ENCODE assay signal across 9 cellular contexts in genomic region chr9:127967151-127967809, GRCh38. TPM values are rescaled to one million over a fixed set of nuclear protein-coding genes. Genes with fewer than 3 reads are reported as not detected.
DNase-seq lines count a peak whose midpoint lies in the region; ATAC-seq and TF ChIP-seq lines count a peak whose summit lies in the region.
"Had no signal": no experiment of that assay in that cellular context is flagged by ENCODE, and none has a peak within 500 bp of the region (broad histone marks: within the 10 kb centered on the region; RNA-seq: fewer than 3 reads in every experiment).

No MANE protein-coding gene starts in this region.

- H3K4me3 Mint-ChIP-seq in CD8-positive, alpha-beta T cell: peak overlapping the region; percentile 88
- no peak overlapping the region for H3K4me3 Mint-ChIP-seq in endodermal cell

- no TSS peak for BruUV-seq in OCI-LY7 (replicated peaks; lab: Mats Ljungman, UMichigan)

- TF ChIP-seq CTCF in CD8-positive, alpha-beta T cell (IDR thresholded peaks at IDR 0.05): no peak
- TF ChIP-seq CTCF in OCI-LY7 (conservative IDR thresholded peaks at IDR 0.05; ENCODE audit: low read length): no peak
- TF ChIP-seq CTCF in endodermal cell (conservative IDR thresholded peaks at IDR 0.05): no peak

- no peaks in the 10 kb centered on the region for H3K9me3 Mint-ChIP-seq in CD8-positive, alpha-beta T cell
- H3K9me3 Mint-ChIP-seq in endodermal cell: no peaks in the 10 kb centered on the region

- no peak for ATAC-seq in CD8-positive, alpha-beta T cell
- ATAC-seq in HG03095 (IDR thresholded peaks at IDR 0.05; ENCODE audit: unreplicated experiment) (no peak), GM18498 (IDR thresholded peaks at IDR 0.05; ENCODE audit: unreplicated experiment) (no peak)

- no peaks in the 10 kb centered on the region for H3K9me2 ChIP-seq in OCI-LY7 (ENCODE audit: insufficient read depth, low read length)

- CTCF ChIA-PET in CD8-positive, alpha-beta T cell (lab: Charles Lee): interaction anchor here (2.2 to 34.6 kb wide), 2 partner anchors 19 to 67 kb away, joined by 13 to 573 read pairs; partner anchors contain the start of gene DPM2
- CTCF ChIA-PET in OCI-LY7 (lab: Charles Lee; ENCODE audit: unreplicated experiment): no interaction called here

- peaks cover 61% of the 10 kb centered on the region for H3K36me3 Mint-ChIP-seq in CD8-positive, alpha-beta T cell
- H3K36me3 Mint-ChIP-seq in endodermal cell (ENCODE audit: low read depth): peaks cover 5% of the 10 kb centered on the region

- intact Hi-C loops in CD8-positive, alpha-beta T cell (cut with DNase I, micrococcal nuclease): no loop called here
- intact Hi-C loops in OCI-LY7 (cut with micrococcal nuclease; ENCODE audit: unreplicated experiment): no loop called here

- H3K27me3 Mint-ChIP-seq in CD8-positive, alpha-beta T cell (ENCODE audit: low read depth): no peaks in the 10 kb centered on the region
- no peaks in the 10 kb centered on the region for H3K27me3 Mint-ChIP-seq in endodermal cell (ENCODE audit: insufficient read depth)

- peaks cover 86% of the 10 kb centered on the region for H3K79me2 ChIP-seq in OCI-LY7 (ENCODE audit: insufficient read depth, low read depth, low read length)

- H3K27me3 ChIP-seq in CD8-positive, alpha-beta T cell (ENCODE audit: insufficient read depth, low read length): no peaks in the 10 kb centered on the region
- no peaks in the 10 kb centered on the region for H3K27me3 ChIP-seq in endodermal cell (ENCODE audit: control insufficient read depth, insufficient read depth, low read length, poor library complexity, severe bottlenecking)

- H3K36me3 ChIP-seq in CD8-positive, alpha-beta T cell (ENCODE audit: insufficient read depth, low read length): peaks cover 4% of the 10 kb centered on the region
- H3K36me3 ChIP-seq in OCI-LY7 (ENCODE audit: insufficient read depth, low read length) (peaks cover 36% of the 10 kb centered on the region), endodermal cell (ENCODE audit: control insufficient read depth, insufficient read depth, low read length) (peaks cover 3% of the 10 kb centered on the region)

- peak overlapping the region; percentile 29 for H3K4me3 ChIP-seq in CD8-positive, alpha-beta T cell (ENCODE audit: low read depth, low read length)
- H3K4me3 ChIP-seq in OCI-LY7 (ENCODE audit: low read depth, low read length, poor library complexity, severe bottlenecking) (peak overlapping the region; percentile 17), endodermal cell (ENCODE audit: low read length) (no peak overlapping the region), skin epidermis (no peak overlapping the region)

- H3K4me1 Mint-ChIP-seq in CD8-positive, alpha-beta T cell (ENCODE audit: low read depth): peaks cover 96% of the 10 kb centered on the region
- peaks cover 42% of the 10 kb centered on the region for H3K4me1 Mint-ChIP-seq in endodermal cell

- H3K4me2 ChIP-seq in OCI-LY7 (ENCODE audit: low read length): peak overlapping the region; percentile 84

- 0 out of 2 replicates have a peak, but pooled peaks cover 6% of the 10 kb centered on the region for H4K20me1 ChIP-seq in OCI-LY7 (ENCODE audit: insufficient read depth, low read length)

- no peak overlapping the region for H3K9ac ChIP-seq in endodermal cell (ENCODE audit: extremely low read depth, low read length, poor library complexity, severe bottlenecking)

- no peak overlapping the region for H3K27ac ChIP-seq in CD8-positive, alpha-beta T cell (ENCODE audit: low read depth, low read length)
- H3K27ac ChIP-seq in OCI-LY7 (ENCODE audit: low read depth, low read length, poor library complexity, severe bottlenecking) (peak overlapping the region; percentile 77), endodermal cell (ENCODE audit: low read depth, low read length) (no peak overlapping the region), skin epidermis (peak overlapping the region in 20 of 21 experiments; percentile 79 to 95 (median 91))

- H2AFZ ChIP-seq in OCI-LY7 (ENCODE audit: low read length): no peak overlapping the region

- 79 to 96% methylated on average over 7 to 9 of the region's 9 CpGs for WGBS in endodermal cell (ENCODE audit: insufficient coverage in 1 of 2, insufficient read length in 1 of 2), 2 experiments

- no peaks in the 10 kb centered on the region for H3K9me3 ChIP-seq in CD8-positive, alpha-beta T cell (ENCODE audit: low read length)
- H3K9me3 ChIP-seq in OCI-LY7 (ENCODE audit: low read length): no peaks in the 10 kb centered on the region
- H3K9me3 ChIP-seq in endodermal cell (ENCODE audit: control insufficient read depth, low read length): no peaks in the 10 kb centered on the region

- no peak for DNase-seq in CD8-positive, alpha-beta T cell
- DNase-seq in OCI-LY7 (ENCODE audit: low spot score): no peak
- no peak for DNase-seq in endodermal cell
- DNase-seq in GM19238 (ENCODE audit: insufficient read length, low spot score): no peak
- no peak for DNase-seq in dedifferentiated amniotic fluid mesenchymal stem cell (ENCODE audit: extremely low spot score)
- DNase-seq: GF-D8 had no signal

- H3K27ac Mint-ChIP-seq in CD8-positive, alpha-beta T cell: peak overlapping the region; percentile 99
- H3K27ac Mint-ChIP-seq in endodermal cell: peak overlapping the region; percentile 17

- POLR2A ChIA-PET in CD8-positive, alpha-beta T cell (lab: Charles Lee): interaction anchor here (0.6 to 21.4 kb wide), 5 partner anchors 9 to 146 kb away, joined by 3 to 467 read pairs (median 5); no protein-coding TSS in a partner anchor
- POLR2A ChIA-PET in OCI-LY7 (lab: Charles Lee): no interaction called here

- H3K4me1 ChIP-seq in CD8-positive, alpha-beta T cell (ENCODE audit: insufficient read depth, low read length): peaks cover 98% of the 10 kb centered on the region
- H3K4me1 ChIP-seq in OCI-LY7 (ENCODE audit: insufficient read depth, low read length, poor library complexity, severe bottlenecking): peaks cover 96% of the 10 kb centered on the region
- H3K4me1 ChIP-seq in endodermal cell (ENCODE audit: control insufficient read depth, insufficient read depth, low read length): peaks cover 8% of the 10 kb centered on the region

RNA-seq across cellular contexts. Expression of gene EEIG1, which starts 13.5 kb away (rescaled TPM):
- 100 to 1,000 TPM; 359 to 378 TPM for total RNA-seq in CD8-positive, alpha-beta T cell
- 25.8 and 34.7 TPM in 2 replicates for total RNA-seq in OCI-LY7 (2014; rRNA removed; shearing (Covaris generic))
- total RNA-seq in OCI-LY7 (2022) (60.1 and 69.1 TPM in 2 replicates), endodermal cell (10 to 100 TPM; 56.7 to 60.8 TPM)
- polyA plus RNA-seq in endodermal cell (2013, experiment 1 of 2): 21.5 TPM
- polyA plus RNA-seq in endodermal cell (2013, experiment 2 of 2): 20.4 TPM

RNA-seq across cellular contexts. Expression of gene DPM2, which starts 29.6 kb away (rescaled TPM):
- total RNA-seq in CD8-positive, alpha-beta T cell: 10 to 100 TPM; 40.2 to 42.7 TPM
- 31.6 and 49.7 TPM in 2 replicates for total RNA-seq in OCI-LY7 (2014; rRNA removed; shearing (Covaris generic))
- total RNA-seq in OCI-LY7 (2022) (47.7 and 50.7 TPM in 2 replicates), endodermal cell (10 to 100 TPM; 45.7 TPM)
- 39.5 TPM for polyA plus RNA-seq in endodermal cell (2013, experiment 1 of 2)
- polyA plus RNA-seq in endodermal cell (2013, experiment 2 of 2): 35.1 TPM

RNA-seq across cellular contexts. Expression of gene PIP5KL1, which starts 36.7 kb away (rescaled TPM):
- total RNA-seq in CD8-positive, alpha-beta T cell: 1 to 10 TPM; 5.1 to 7.4 TPM
- total RNA-seq in OCI-LY7 (2014; rRNA removed; shearing (Covaris generic)): 0.59 and 0.95 TPM in 2 replicates
- total RNA-seq in OCI-LY7 (2022): 4.4 and 4.6 TPM in 2 replicates
- 1 to 10 TPM; 6.6 to 9.3 TPM for total RNA-seq in endodermal cell
- 3.7 TPM for polyA plus RNA-seq in endodermal cell (2013, experiment 1 of 2)
- polyA plus RNA-seq in endodermal cell (2013, experiment 2 of 2): 3.3 TPM

RNA-seq across cellular contexts. Expression of gene ST6GALNAC4, which starts 50.4 kb away (rescaled TPM):
- 10 to 100 TPM; 40.0 to 47.6 TPM for total RNA-seq in CD8-positive, alpha-beta T cell
- total RNA-seq in OCI-LY7 (2014; rRNA removed; shearing (Covaris generic)): 112 and 180 TPM in 2 replicates
- total RNA-seq in OCI-LY7 (2022) (118 and 125 TPM in 2 replicates), endodermal cell (10 to 100 TPM in 1 of 2 donors, 1 to 10 TPM in 1; 8.3 to 12.7 TPM)
- polyA plus RNA-seq in endodermal cell (2013, experiment 1 of 2): 14.6 TPM
- polyA plus RNA-seq in endodermal cell (2013, experiment 2 of 2): 15.4 TPM

Comparison
In these comparisons a context has a peak if more than half of its experiments do, and no peak if none do; other contexts are left out.
1. H3K27ac ChIP-seq: peak in OCI-LY7 (single experiment) and skin epidermis (20 of 21); none in CD8-positive, alpha-beta T cell (single experiment) and endodermal cell (single experiment).
2. H3K4me3 ChIP-seq: peak in CD8-positive, alpha-beta T cell (single experiment) and OCI-LY7 (single experiment); none in endodermal cell (single experiment) and skin epidermis (0 of 7).
3. RNA of gene EEIG1, which starts 13.5 kb away (total RNA-seq): 359 to 378 TPM in CD8-positive, alpha-beta T cell; 56.7 to 60.8 TPM in endodermal cell and 25.8 to 69.1 TPM in OCI-LY7; every median in the first group is over 4 times any median in the second.